15 cellular contexts compared by ENCODE assay signal in genomic region chr4:41320278-41320677, GRCh38.
"Had no signal": no experiment of that assay in that cellular context is flagged by ENCODE, and none has a peak within 500 bp of the region (broad histone marks: within the 10 kb centered on the region; RNA-seq: fewer than 3 reads in every experiment).

No MANE protein-coding gene starts in this region.

- H3K9me3 ChIP-seq: upper lobe of right lung had no signal

- H3K4me3 ChIP-seq: dorsolateral prefrontal cortex, neural progenitor cell, right atrium auricular region, upper lobe of right lung had no signal

- ATAC-seq: activated naive CD8-positive, alpha-beta T cell treated with anti-CD3 and anti-CD28 coated beads, Interleukin-2, amount 50 U/mL, for 24 hours; stimulated activated naive CD8-positive, alpha-beta T cell treated with anti-CD3 and anti-CD28 coated beads, Interleukin-15, Interleukin-2, amounts not matched to agents 100 U/mL and 50 U/mL, for 24 hours had no signal

- H3K27ac ChIP-seq: dorsolateral prefrontal cortex, neural progenitor cell, right atrium auricular region, upper lobe of right lung had no signal

- H3K27me3 ChIP-seq: dorsolateral prefrontal cortex, neural progenitor cell, right atrium auricular region, upper lobe of right lung had no signal

- DNase-seq: activated CD4-positive, alpha-beta T cell treated with anti-CD3 and anti-CD28 coated beads, Interleukin-2, amount 10 ng/mL, durations not matched to agents 24 days and 14 days; activated CD8-positive, alpha-beta memory T cell treated with anti-CD3 and anti-CD28 coated beads for 24 hours; activated CD8-positive, alpha-beta memory T cell treated with anti-CD3 and anti-CD28 coated beads, Interleukin-2, amount 50 U/mL, for 48 hours; activated effector memory CD4-positive, alpha-beta T cell treated with Interleukin-2 at 50 U/mL for 16 hours; activated naive CD4-positive, alpha-beta T cell treated with anti-CD3 and anti-CD28 coated beads, Interleukin-2, amount 10 ng/mL, durations not matched to agents 7 days and 5 days; activated naive CD8-positive, alpha-beta T cell treated with anti-CD3 and anti-CD28 coated beads, Interleukin-2, amount 50 U/mL, for 24 hours; activated T-cell treated with anti-CD3 and anti-CD28 coated beads, Interleukin-2, amount 50 U/mL, for 48 hours; anterior cingulate cortex; central memory CD4-positive, alpha-beta T cell; dorsolateral prefrontal cortex; foreskin fibroblast; stimulated activated naive CD8-positive, alpha-beta T cell treated with anti-CD3 and anti-CD28 coated beads, Interleukin-15, Interleukin-2, amounts not matched to agents 100 U/mL and 50 U/mL, for 24 hours; upper lobe of right lung had no signal

- H3K36me3 ChIP-seq: neural progenitor cell, right atrium auricular region, upper lobe of right lung had no signal

- H3K4me1 ChIP-seq: neural progenitor cell, right atrium auricular region, upper lobe of right lung had no signal
